In the genomic region with DNA sequence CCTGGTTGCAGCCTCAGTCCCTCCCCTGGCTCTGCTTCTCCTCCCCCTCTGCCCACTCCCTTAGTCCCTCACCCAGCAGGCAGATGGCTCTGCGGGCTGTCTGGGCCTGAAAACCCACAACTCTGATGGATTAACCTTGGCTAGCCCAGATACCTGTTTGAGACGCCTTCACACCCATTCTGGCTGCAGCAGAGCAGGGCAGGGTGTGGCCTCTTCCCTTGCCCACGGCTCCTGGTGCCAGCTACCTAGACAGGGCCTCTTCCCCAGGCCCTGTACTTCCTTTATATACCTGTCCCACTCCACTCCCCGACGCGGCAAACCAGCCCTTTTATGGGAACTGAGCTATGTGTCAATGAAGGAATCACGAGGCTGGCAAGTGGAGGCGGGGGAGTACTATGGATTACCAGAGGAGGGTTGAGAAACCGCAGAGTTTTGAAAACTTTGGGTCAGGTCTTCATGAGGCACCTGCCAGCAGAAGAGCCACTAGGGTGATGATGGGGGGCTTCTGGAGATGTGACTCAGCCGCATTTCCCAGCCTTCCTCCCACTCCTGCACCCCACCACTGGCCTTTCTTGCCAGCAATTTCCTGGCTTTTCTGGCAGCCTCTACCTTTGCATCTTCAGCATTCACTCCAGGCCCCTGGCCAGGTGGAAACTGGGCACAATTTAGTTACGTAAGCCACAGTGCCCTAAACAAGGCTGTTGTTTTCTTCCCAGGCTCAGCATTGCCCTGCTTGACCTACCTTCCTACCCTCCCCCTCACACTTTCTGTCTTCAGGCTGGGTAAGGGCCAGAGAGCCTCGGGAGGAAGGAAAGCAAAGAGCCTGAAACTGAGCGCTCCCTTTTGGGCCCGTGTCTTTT, we compare ENCODE assay signal across 8 cellular contexts. TPM values are rescaled to one million over a fixed set of nuclear protein-coding genes. Genes with fewer than 3 reads are reported as not detected.
DNase-seq lines count a peak whose midpoint lies in the region; ATAC-seq and TF ChIP-seq lines count a peak whose summit lies in the region.

Gene CHI3L1, minus strand, starts transcription at position 259 of the 860 bp plus-strand sequence. Its CDS starts 81 bp downstream, at position 178.

- H3K4me3 ChIP-seq in ovary, result no peak within 1 kb of the TSS

- no peak for TF ChIP-seq CTCF in ovary (IDR thresholded peaks at IDR 0.05)

- in situ Hi-C loops in ACHN (cut with HindIII; ENCODE audit: low pct_ligation_motif_present, low pct_unique_long_range_greater_than_20kb, low sequenced_read_pairs), result no loop called here

- no peaks in the 10 kb centered on the region for H3K27me3 ChIP-seq in ovary

- WGBS in ovary, 3 donors, result 35 to 40% (median 37%) methylated on average over 13 to 14 of the region's 14 CpGs

- H3K27ac ChIP-seq in ovary, result no peak within 1 kb of the TSS

- intact Hi-C loops in left ventricle myocardium superior (cut with micrococcal nuclease), result no loop called here
- intact Hi-C loops in ovary (cut with DNase I), result no loop called here

- DNase-seq in GF-D8 (lab: John Stamatoyannopoulos, UW) (peak; percentile 64), SIG-M5 treated with dmso at 0.1 percent for 504 hours (lab: John Stamatoyannopoulos, UW; ENCODE audit: unreplicated experiment) (peak; percentile 94), left ventricle myocardium superior (no peak), ovary (peak in 4 of 5 donors; percentile 24 to 49 (median 42)), LoVo (ENCODE audit: low spot score) (no peak), ACHN (no peak)

- H3K4me1 ChIP-seq in ovary (ENCODE audit: insufficient read depth), result peaks cover 3% of the 10 kb centered on the region

- H3K36me3 ChIP-seq in ovary, result no peaks in the 10 kb centered on the region

- no peak for TF ChIP-seq EP300 in ovary (IDR thresholded peaks at IDR 0.05)

- TF ChIP-seq POLR2A in ovary (IDR thresholded peaks at IDR 0.05), result no peak

- no peaks in the 10 kb centered on the region for H3K9me3 ChIP-seq in ovary

- ATAC-seq in left ventricle myocardium superior (peak; percentile 52), HG03521 (IDR thresholded peaks at IDR 0.05; ENCODE audit: unreplicated experiment) (no peak), GM18873 (IDR thresholded peaks at IDR 0.05; ENCODE audit: low FRiP score, unreplicated experiment) (no peak)

RNA-seq across cellular contexts. Expression of gene CHI3L1, which starts in this region (rescaled TPM):
- total RNA-seq in left ventricle myocardium superior, result 1.0 TPM
- 10 to 100 TPM in 3 of 7 donors, 1 to 10 TPM in 3, not detected in 1; 4.0 to 70.5 (median 10.2) TPM for total RNA-seq in ovary
- polyA plus RNA-seq in ovary, result 1 to 10 TPM; 6.4 TPM

Comparison
In these comparisons a context has a peak if more than half of its experiments do, and no peak if none do; other contexts are left out.
1. DNase-seq: peak in GF-D8 (single experiment), SIG-M5 treated with dmso at 0.1 percent for 504 hours (single experiment) and ovary (4 of 5); none in left ventricle myocardium superior (single experiment), LoVo (single experiment) and ACHN (single experiment).